In genomic region chr1:145214275-145214860, GRCh38 we compare ENCODE assay signal across 11 cellular contexts. TPM values are rescaled to one million over a fixed set of nuclear protein-coding genes. Genes with fewer than 3 reads are reported as not detected.
DNase-seq lines count a peak whose midpoint lies in the region; ATAC-seq and TF ChIP-seq lines count a peak whose summit lies in the region.
"Not testable (repeated sequence)": the region's sequence is repeated elsewhere in the genome, so short reads cannot be mapped to it uniquely, and the experiment has no call there.
"Had no signal": no experiment of that assay in that cellular context is flagged by ENCODE, and none has a peak within 500 bp of the region (broad histone marks: within the 10 kb centered on the region; RNA-seq: fewer than 3 reads in every experiment).

No MANE protein-coding gene starts in this region.

- H3K23ac ChIP-seq in mesendoderm (ENCODE audit: low read length): not testable (repeated sequence)

- H3K36me3 Mint-ChIP-seq in activated CD8-positive, alpha-beta memory T cell treated with anti-CD3 and anti-CD28 coated beads, Interleukin-2, amount 10 ng/mL, durations not matched to agents 7 days and 5 days: not testable (repeated sequence)

- H3K4me1 Mint-ChIP-seq in activated CD8-positive, alpha-beta memory T cell treated with anti-CD3 and anti-CD28 coated beads, Interleukin-2, amount 10 ng/mL, durations not matched to agents 7 days and 5 days: not testable (repeated sequence)

- H3K27me3 ChIP-seq in A673 (replicated peaks; ENCODE audit: insufficient read depth, low read depth, low read length, poor library complexity); HAP-1 (ENCODE audit: low read depth); RWPE2 (ENCODE audit: insufficient read depth, poor library complexity, severe bottlenecking); body of pancreas; mesendoderm (ENCODE audit: insufficient read depth, low read length, poor library complexity); sigmoid colon: not testable (repeated sequence)

- not testable (repeated sequence) for TF ChIP-seq CTCF in A673 (conservative IDR thresholded peaks at IDR 0.05; ENCODE audit: low read depth, low read length); RWPE2 (IDR thresholded peaks at IDR 0.05; ENCODE audit: poor library complexity, severe bottlenecking); body of pancreas (IDR thresholded peaks at IDR 0.05); fibroblast of mammary gland (conservative IDR thresholded peaks at IDR 0.05; ENCODE audit: control insufficient read depth, insufficient read depth, low read depth, low read length); sigmoid colon (IDR thresholded peaks at IDR 0.05)

- DNase-seq in A673 (ENCODE audit: low spot score); HAP-1 (ENCODE audit: low spot score in 2 of 2); RWPE2 (ENCODE audit: low spot score); body of pancreas; fibroblast of mammary gland (ENCODE audit: low read depth); mesendoderm; sigmoid colon: not testable (repeated sequence)
- peak; percentile 41 for DNase-seq in activated CD8-positive, alpha-beta memory T cell treated with anti-CD3 and anti-CD28 coated beads, Interleukin-2, amount 10 ng/mL, durations not matched to agents 7 days and 5 days

- H2AK5ac ChIP-seq in mesendoderm (ENCODE audit: low read length): not testable (repeated sequence)

- H2BK5ac ChIP-seq in mesendoderm (ENCODE audit: low read length): not testable (repeated sequence)

- no CpG with 5 or more reads among the region's 16 CpGs for WGBS in body of pancreas, 2 donors
- no CpG with 5 or more reads among the region's 16 CpGs for WGBS in mesendoderm (ENCODE audit: extremely low coverage, insufficient coverage, low lambda C conversion rate)
- 0% methylated on average over 6 to 8 of the region's 16 CpGs for WGBS in sigmoid colon, 2 donors

- not testable (repeated sequence) for H3K79me2 ChIP-seq in mesendoderm (ENCODE audit: control insufficient read depth, insufficient read depth, low read length)

- intact Hi-C loops in A673 (cut with micrococcal nuclease; ENCODE audit: unreplicated experiment); body of pancreas (cut with DNase I); sigmoid colon (cut with DNase I): not testable (repeated sequence)

- H3K4me3 Mint-ChIP-seq in activated CD8-positive, alpha-beta memory T cell treated with anti-CD3 and anti-CD28 coated beads, Interleukin-2, amount 10 ng/mL, durations not matched to agents 7 days and 5 days: peak overlapping the region; percentile 58

- ATAC-seq in RWPE2 (ENCODE audit: low read depth); activated CD8-positive, alpha-beta memory T cell treated with anti-CD3 and anti-CD28 coated beads, Interleukin-2, amount 10 ng/mL, durations not matched to agents 7 days and 5 days; body of pancreas: not testable (repeated sequence)

- H3K9ac ChIP-seq in mesendoderm (ENCODE audit: low read length): not testable (repeated sequence)

- not testable (repeated sequence) for H3K4me1 ChIP-seq in A673 (ENCODE audit: insufficient read depth, low read length, poor library complexity, severe bottlenecking); HAP-1; RWPE2 (ENCODE audit: insufficient read depth, poor library complexity, severe bottlenecking); body of pancreas; mesendoderm (ENCODE audit: control insufficient read depth, low read depth, low read length); sigmoid colon

- H3K9me3 ChIP-seq in A673 (ENCODE audit: low read depth, low read length, poor library complexity, severe bottlenecking); HAP-1; RWPE2 (ENCODE audit: severe bottlenecking); body of pancreas; sigmoid colon: not testable (repeated sequence)

- TF ChIP-seq POLR2A in body of pancreas (IDR thresholded peaks at IDR 0.05): peak in 2 of 3 donors; percentile 14 to 23
- TF ChIP-seq POLR2A in sigmoid colon (IDR thresholded peaks at IDR 0.05): not testable (repeated sequence)

- H3K9me3 Mint-ChIP-seq in activated CD8-positive, alpha-beta memory T cell treated with anti-CD3 and anti-CD28 coated beads, Interleukin-2, amount 10 ng/mL, durations not matched to agents 7 days and 5 days (ENCODE audit: low read depth): not testable (repeated sequence)

- in situ Hi-C loops in HAP-1 (cut with MboI; ENCODE audit: low sequenced_read_pairs): not testable (repeated sequence)

- H3K18ac ChIP-seq in mesendoderm (ENCODE audit: low read length): not testable (repeated sequence)

- peak overlapping the region; percentile 46 for H3K27ac Mint-ChIP-seq in activated CD8-positive, alpha-beta memory T cell treated with anti-CD3 and anti-CD28 coated beads, Interleukin-2, amount 10 ng/mL, durations not matched to agents 7 days and 5 days

- H3K79me1 ChIP-seq in mesendoderm (ENCODE audit: low read length): not testable (repeated sequence)

- H3K4me3 ChIP-seq in A673 (ENCODE audit: low read depth, low read length, poor library complexity, severe bottlenecking) (peak overlapping the region; percentile 33), HAP-1 (peak overlapping the region; percentile 38), RWPE2 (ENCODE audit: severe bottlenecking) (peak overlapping the region; percentile 40), fibroblast of mammary gland (ENCODE audit: control insufficient read depth, low read depth, low read length) (peak overlapping the region; percentile 44), sigmoid colon (peak overlapping the region; percentile 19 to 52 (median 36))
- H3K4me3 ChIP-seq in body of pancreas; mesendoderm (ENCODE audit: low read length): not testable (repeated sequence)

- H3K4ac ChIP-seq in mesendoderm (ENCODE audit: low read depth, low read length): not testable (repeated sequence)

- not testable (repeated sequence) for H3K4me2 ChIP-seq in mesendoderm (ENCODE audit: low read length)

- not testable (repeated sequence) for H4K5ac ChIP-seq in mesendoderm (ENCODE audit: low read length)

- not testable (repeated sequence) for H3K56ac ChIP-seq in mesendoderm (ENCODE audit: low read length)

- POLR2A ChIA-PET in A673 (lab: Charles Lee; ENCODE audit: low non-redundant PET): not testable (repeated sequence)

- not testable (repeated sequence) for H2BK15ac ChIP-seq in mesendoderm (replicated peaks; ENCODE audit: low read depth)

- CTCF ChIA-PET in A673 (lab: Charles Lee); activated CD8-positive, alpha-beta memory T cell treated with anti-CD3 and anti-CD28 coated beads, Interleukin-2, amount 10 ng/mL, durations not matched to agents 7 days and 5 days (lab: Charles Lee): not testable (repeated sequence)

- H3K27me3 Mint-ChIP-seq in activated CD8-positive, alpha-beta memory T cell treated with anti-CD3 and anti-CD28 coated beads, Interleukin-2, amount 10 ng/mL, durations not matched to agents 7 days and 5 days: not testable (repeated sequence)

- H2BK120ac ChIP-seq in mesendoderm (ENCODE audit: low read depth, low read length): not testable (repeated sequence)

- H3K36me3 ChIP-seq in A673 (ENCODE audit: insufficient read depth, low read length, poor library complexity, severe bottlenecking); HAP-1 (replicated peaks); RWPE2 (ENCODE audit: low read depth); body of pancreas (replicated peaks in 1 of 2; ENCODE audit: insufficient read depth in 1 of 2, low read depth in 2 of 2); mesendoderm (ENCODE audit: control insufficient read depth, insufficient read depth, low read length); sigmoid colon: not testable (repeated sequence)

- H3K27ac ChIP-seq in A673 (ENCODE audit: low read depth, low read length, poor library complexity, severe bottlenecking): not testable (repeated sequence)
- H3K27ac ChIP-seq in RWPE2 (ENCODE audit: poor library complexity, severe bottlenecking) (peak overlapping the region; percentile 58), body of pancreas (peak overlapping the region in 3 of 4 donors; percentile 59 to 78 (median 61)), mesendoderm (ENCODE audit: low read depth, low read length) (peak overlapping the region; percentile 62), sigmoid colon (peak overlapping the region; percentile 27 to 68 (median 50))

- TF ChIP-seq EP300 in sigmoid colon (IDR thresholded peaks at IDR 0.05): not testable (repeated sequence)

- TSS peak; percentile 46 for BruUV-seq in A673 (replicated peaks; lab: Mats Ljungman, UMichigan)

- not testable (repeated sequence) for H4K8ac ChIP-seq in mesendoderm (ENCODE audit: low read depth, low read length)

RNA-seq across cellular contexts. Expression of gene PPIAL4D, which starts 27.6 kb away (rescaled TPM):
- total RNA-seq in A673 (2021) (not detected in 2 replicates), body of pancreas (not detected), sigmoid colon (not detected)
- not detected for total RNA-seq in activated CD8-positive, alpha-beta memory T cell treated with anti-CD3 and anti-CD28 coated beads, Interleukin-2, amount 10 ng/mL, durations not matched to agents 7 days and 5 days
- polyA plus RNA-seq in mesendoderm (2013, experiment 1 of 2): not detected
- not detected for polyA plus RNA-seq in mesendoderm (2013, experiment 2 of 2)
- not detected for polyA plus RNA-seq in sigmoid colon
- total RNA-seq: activated T-helper 2 cell treated with anti-CD3 and anti-CD28 coated beads, Interferon-gamma antibody, Interleukin-2, Interleukin-4, amounts not matched to agents 10 μg/mL and 5 μg/mL and 100 μg/mL, durations not matched to agents 14 hours and 24 hours and 36 hours; liver; ureter had no signal
- polyA plus RNA-seq: liver had no signal
